8 cellular contexts compared by ENCODE assay signal in the genomic region with DNA sequence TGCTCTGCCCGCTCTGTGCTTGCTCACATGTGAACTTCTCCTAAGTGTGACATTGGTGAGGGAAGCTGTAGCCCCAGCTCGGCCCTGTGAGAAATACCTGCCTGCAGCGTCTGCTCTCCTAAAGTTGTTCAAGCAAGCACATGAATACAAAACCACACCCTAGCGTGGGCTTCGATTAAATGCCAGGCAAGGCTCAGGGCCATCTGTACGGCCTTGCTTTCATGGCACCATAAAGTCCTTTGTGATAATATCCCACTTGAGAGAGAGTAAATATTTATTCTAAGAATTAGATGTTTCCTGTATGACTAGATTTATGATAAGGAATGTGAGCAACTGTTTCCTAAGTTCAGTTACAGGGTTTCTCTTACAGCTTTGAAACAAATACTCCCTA.
DNase-seq lines count a peak whose midpoint lies in the region; ATAC-seq and TF ChIP-seq lines count a peak whose summit lies in the region.

No MANE protein-coding gene starts in this region.

- no peaks in the 10 kb centered on the region; the same call in 1 of the 2 replicates for H3F3A ChIP-seq in DOHH2 (ENCODE audit: control insufficient read depth, insufficient read depth)

- peak overlapping the region; percentile 32 for H3K4me2 ChIP-seq in DOHH2 (ENCODE audit: low read length)

- peak; percentile 59 for DNase-seq in NCI-H510A (lab: John Stamatoyannopoulos, UW)
- peak; percentile 38 for DNase-seq in astrocyte of the hippocampus (ENCODE audit: low read depth, low spot score)
- DNase-seq in memory B cell (ENCODE audit: low spot score in 2 of 2) = no peak
- no peak for DNase-seq in uterus
- no peak for DNase-seq in NCI-H446 (lab: John Stamatoyannopoulos, UW)

- H4K20me1 ChIP-seq in DOHH2 (ENCODE audit: control insufficient read depth, insufficient read depth, low read depth, low read length) = peaks cover 8% of the 10 kb centered on the region; the same call in 1 of the 2 replicates

- peaks cover 7% of the 10 kb centered on the region for H3K36me3 Mint-ChIP-seq in memory B cell

- TF ChIP-seq CTCF in DOHH2 (IDR thresholded peaks at IDR 0.05; ENCODE audit: low read depth, low read length, poor library complexity, severe bottlenecking) = no peak
- no peak for TF ChIP-seq CTCF in uterus (IDR thresholded peaks at IDR 0.05)

- peak in 1 of 2 donors; percentile 6 for TF ChIP-seq POLR2A in uterus (IDR thresholded peaks at IDR 0.05)

- H3K4me1 Mint-ChIP-seq in memory B cell = peaks cover 41% of the 10 kb centered on the region

- no peaks in the 10 kb centered on the region for H3K27me3 Mint-ChIP-seq in memory B cell

- H3K9me3 ChIP-seq in DOHH2 (ENCODE audit: control insufficient read depth, insufficient read depth, low read length) = no peaks in the 10 kb centered on the region
- H3K9me3 ChIP-seq in uterus = no peaks in the 10 kb centered on the region

- ATAC-seq in memory B cell (ENCODE audit: low read depth) (peak; percentile 75), HG02678 (IDR thresholded peaks at IDR 0.05; ENCODE audit: unreplicated experiment) (no peak), HG02852 (IDR thresholded peaks at IDR 0.05; ENCODE audit: unreplicated experiment) (no peak)

- peak overlapping the region; percentile 93 for H3K27ac Mint-ChIP-seq in memory B cell

- H3K27ac ChIP-seq in DOHH2 (ENCODE audit: low read depth, low read length) = no peak overlapping the region
- H3K27ac ChIP-seq in uterus = peak overlapping the region; percentile 70 to 85

- peak overlapping the region; percentile 48 for H3K4me3 Mint-ChIP-seq in memory B cell

- H3K36me3 ChIP-seq in DOHH2 (ENCODE audit: control insufficient read depth, low read length) (peaks cover 50% of the 10 kb centered on the region), uterus (no peaks in the 10 kb centered on the region)

- intact Hi-C loops in uterus (cut with DNase I; ENCODE audit: low total_unique reads) = loop anchor here (10.0 kb wide), 1 partner anchor 92 kb away; no protein-coding TSS in a partner anchor

- no peaks in the 10 kb centered on the region for H3K9me3 Mint-ChIP-seq in memory B cell

- H3K9me2 ChIP-seq in DOHH2 (replicated peaks; ENCODE audit: control insufficient read depth, low read length) = no peaks in the 10 kb centered on the region

- H3K4me1 ChIP-seq in DOHH2 (ENCODE audit: control insufficient read depth, low read length) (peaks cover 66% of the 10 kb centered on the region), uterus (peaks cover 32 to 38% of the 10 kb centered on the region in 2 donors)

- no peak overlapping the region for H3K4me3 ChIP-seq in DOHH2 (ENCODE audit: low read length)
- H3K4me3 ChIP-seq in uterus = peak overlapping the region in 1 of 2 donors; percentile 10

- H3K27me3 ChIP-seq in DOHH2 (ENCODE audit: control insufficient read depth, low read length) (no peaks in the 10 kb centered on the region), uterus (no peaks in the 10 kb centered on the region)

- H3K79me2 ChIP-seq in DOHH2 (ENCODE audit: control insufficient read depth, low read length) = peaks cover 79% of the 10 kb centered on the region

Comparison
In these comparisons a context has a peak if more than half of its experiments do, and no peak if none do; other contexts are left out.
1. DNase-seq: peak in NCI-H510A (single experiment) and astrocyte of the hippocampus (single experiment); none in memory B cell (0 of 2), uterus (0 of 2) and NCI-H446 (0 of 2).